Comparison of ENCODE assay signal across 5 cellular contexts in the genomic region with DNA sequence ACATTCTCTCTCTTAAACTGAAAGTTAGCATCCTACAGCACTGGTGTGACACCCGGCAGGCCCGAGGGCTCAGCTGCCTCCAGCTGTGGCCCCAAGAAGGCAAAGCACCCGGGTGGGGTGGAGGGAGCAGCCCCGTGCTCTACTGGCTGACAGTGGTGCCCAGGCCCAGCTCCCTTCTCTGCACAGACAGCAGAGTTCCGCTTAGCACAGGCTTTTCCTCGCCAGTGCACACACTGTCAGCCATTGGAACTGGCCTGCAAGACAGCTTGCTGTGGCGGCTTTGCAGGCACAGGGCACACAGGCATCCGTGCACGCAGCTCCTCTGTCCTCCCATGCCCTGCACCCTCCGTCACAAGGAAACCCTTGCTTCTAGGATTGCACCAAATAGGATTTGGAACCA. TPM values are rescaled to one million over a fixed set of nuclear protein-coding genes. Genes with fewer than 3 reads are reported as not detected.
"Had no signal": no experiment of that assay in that cellular context is flagged by ENCODE, and none has a peak within 500 bp of the region (broad histone marks: within the 10 kb centered on the region; RNA-seq: fewer than 3 reads in every experiment).

No MANE protein-coding gene starts in this region.

RNA-seq across cellular contexts. Expression of gene F7, which starts 3.3 kb away (rescaled TPM):
- total RNA-seq: activated CD4-positive, alpha-beta memory T cell treated with anti-CD3 and anti-CD28 coated beads, Interleukin-2, amount 10 ng/mL, durations not matched to agents 7 days and 5 days; activated CD8-positive, alpha-beta memory T cell treated with anti-CD3 and anti-CD28 coated beads, Interleukin-2, amount 10 ng/mL, durations not matched to agents 7 days and 5 days; RPMI7951; SK-MEL-5 had no signal

RNA-seq across cellular contexts. Expression of gene F10, which starts 20.3 kb away (rescaled TPM):
- total RNA-seq: activated CD4-positive, alpha-beta memory T cell treated with anti-CD3 and anti-CD28 coated beads, Interleukin-2, amount 10 ng/mL, durations not matched to agents 7 days and 5 days; activated CD8-positive, alpha-beta memory T cell treated with anti-CD3 and anti-CD28 coated beads, Interleukin-2, amount 10 ng/mL, durations not matched to agents 7 days and 5 days; RPMI7951; SK-MEL-5 had no signal

RNA-seq across cellular contexts. Expression of gene PROZ, which starts 56.1 kb away (rescaled TPM):
- total RNA-seq: activated CD4-positive, alpha-beta memory T cell treated with anti-CD3 and anti-CD28 coated beads, Interleukin-2, amount 10 ng/mL, durations not matched to agents 7 days and 5 days; activated CD8-positive, alpha-beta memory T cell treated with anti-CD3 and anti-CD28 coated beads, Interleukin-2, amount 10 ng/mL, durations not matched to agents 7 days and 5 days; aorta; RPMI7951; SK-MEL-5 had no signal
- polyA plus RNA-seq: aorta had no signal
